1 cellular context compared by ENCODE assay signal in the genomic region with DNA sequence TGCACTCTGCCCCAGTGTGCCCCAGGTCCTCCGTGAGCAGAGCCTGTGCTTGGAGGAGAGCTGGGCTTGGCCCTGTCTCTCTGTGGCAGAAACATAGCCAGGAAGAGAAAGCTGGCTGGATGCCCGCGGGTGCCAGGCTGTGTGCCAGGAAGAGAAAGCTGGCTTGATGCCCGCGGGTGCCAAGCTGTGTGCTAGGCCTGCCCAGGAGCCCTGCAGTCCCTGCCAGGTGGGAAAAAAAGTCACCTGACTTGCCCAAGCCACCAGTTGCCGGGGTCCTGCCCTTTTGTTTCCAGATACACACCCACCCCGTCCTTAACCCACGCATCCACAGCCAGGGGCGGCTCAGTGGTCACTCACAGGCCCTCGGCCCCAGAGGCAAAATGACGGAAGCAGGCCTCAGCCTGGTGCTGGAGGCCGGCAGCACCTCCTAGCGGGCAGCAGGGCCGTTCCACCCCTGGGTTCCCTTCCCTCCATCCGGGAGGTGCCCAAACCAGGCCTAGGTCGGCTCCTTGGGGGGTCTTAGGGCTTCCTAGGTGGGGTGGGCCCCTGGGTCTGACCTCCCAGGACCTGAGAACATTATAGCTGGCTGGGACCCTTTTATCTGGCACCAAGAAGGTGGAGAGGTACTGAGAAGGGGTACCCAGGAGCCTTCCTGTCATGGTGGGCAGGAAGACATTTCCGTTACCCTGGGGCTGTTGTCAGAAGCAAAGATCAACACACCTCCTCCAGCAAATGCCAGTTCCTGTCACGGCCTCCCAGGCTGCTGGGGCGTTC.
TF ChIP-seq lines count a peak whose summit lies in the region.

No MANE protein-coding gene starts in this region.

TF ChIP-seq in HepG2, 621 proteins besides CTCF, POLR2A, EP300 and RAD21 (continued from another document):
- TF ChIP-seq, protein P1, sequence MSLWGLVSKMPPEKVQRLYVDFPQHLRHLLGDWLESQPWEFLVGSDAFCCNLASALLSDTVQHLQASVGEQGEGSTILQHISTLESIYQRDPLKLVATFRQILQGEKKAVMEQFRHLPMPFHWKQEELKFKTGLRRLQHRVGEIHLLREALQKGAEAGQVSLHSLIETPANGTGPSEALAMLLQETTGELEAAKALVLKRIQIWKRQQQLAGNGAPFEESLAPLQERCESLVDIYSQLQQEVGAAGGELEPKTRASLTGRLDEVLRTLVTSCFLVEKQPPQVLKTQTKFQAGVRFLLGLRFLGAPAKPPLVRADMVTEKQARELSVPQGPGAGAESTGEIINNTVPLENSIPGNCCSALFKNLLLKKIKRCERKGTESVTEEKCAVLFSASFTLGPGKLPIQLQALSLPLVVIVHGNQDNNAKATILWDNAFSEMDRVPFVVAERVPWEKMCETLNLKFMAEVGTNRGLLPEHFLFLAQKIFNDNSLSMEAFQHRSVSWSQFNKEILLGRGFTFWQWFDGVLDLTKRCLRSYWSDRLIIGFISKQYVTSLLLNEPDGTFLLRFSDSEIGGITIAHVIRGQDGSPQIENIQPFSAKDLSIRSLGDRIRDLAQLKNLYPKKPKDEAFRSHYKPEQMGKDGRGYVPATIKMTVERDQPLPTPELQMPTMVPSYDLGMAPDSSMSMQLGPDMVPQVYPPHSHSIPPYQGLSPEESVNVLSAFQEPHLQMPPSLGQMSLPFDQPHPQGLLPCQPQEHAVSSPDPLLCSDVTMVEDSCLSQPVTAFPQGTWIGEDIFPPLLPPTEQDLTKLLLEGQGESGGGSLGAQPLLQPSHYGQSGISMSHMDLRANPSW (CRISPR knock-in tag; IDR thresholded peaks at IDR 0.05; ENCODE audit: borderline replicate concordance), result no peak
- TF ChIP-seq SRY (CRISPR knock-in tag; IDR thresholded peaks at IDR 0.05) (no peak), ZNF777 (CRISPR knock-in tag; IDR thresholded peaks at IDR 0.05) (no peak), AGO2 (optimal IDR thresholded peaks at IDR 0.05; ENCODE audit: low read depth, low read length) (peak; percentile 28), ZIK1 (CRISPR knock-in tag; IDR thresholded peaks at IDR 0.05; ENCODE audit: borderline replicate concordance, low read depth) (no peak), MTA1 (CRISPR knock-in tag; IDR thresholded peaks at IDR 0.05; ENCODE audit: borderline replicate concordance) (peak; percentile 82; the same call in 1 of the 2 replicates), RXRB (CRISPR knock-in tag; IDR thresholded peaks at IDR 0.05; ENCODE audit: borderline replicate concordance) (peak; percentile 27; the same call in 1 of the 2 replicates), ELF4 (CRISPR knock-in tag; IDR thresholded peaks at IDR 0.05; ENCODE audit: borderline replicate concordance) (no peak), HDAC6 (IDR thresholded peaks at IDR 0.05; ENCODE audit: low read depth, low read length) (no peak)
TF ChIP-seq in HepG2: peak in this region for 137.
